Comparison of ENCODE assay signal across 11 cellular contexts in genomic region chr3:185717121-185717520, GRCh38.
DNase-seq lines count a peak whose midpoint lies in the region; ATAC-seq and TF ChIP-seq lines count a peak whose summit lies in the region.
"Had no signal": no experiment of that assay in that cellular context is flagged by ENCODE, and none has a peak within 500 bp of the region (broad histone marks: within the 10 kb centered on the region; RNA-seq: fewer than 3 reads in every experiment).

No MANE protein-coding gene starts in this region.

- H3K9me3 ChIP-seq in HEK293 (ENCODE audit: control insufficient read depth, insufficient read depth, low read depth, low read length) = no peaks in the 10 kb centered on the region
- H3K9me3 ChIP-seq: neutrophil had no signal

- ATAC-seq in SK-N-SH treated with all-trans-retinoic acid at 6 μM for 48 hours (peak; percentile 62), GM18498 (IDR thresholded peaks at IDR 0.05; ENCODE audit: unreplicated experiment) (no peak)

- TF ChIP-seq CTCF in HEK293 (tag by site-specific recombination; IDR thresholded peaks at IDR 0.05) (no peak), fibroblast of the aortic adventitia (IDR thresholded peaks at IDR 0.05; ENCODE audit: insufficient read depth, low read length) (no peak)

- peaks cover 0 to 5% of the 10 kb centered on the region in 2 experiments; a peak in 1 of 3 replicates for H3K36me3 ChIP-seq in HEK293 (ENCODE audit: control insufficient read depth in 2 of 2, insufficient read depth in 1 of 2, low read length in 2 of 2)
- H3K36me3 ChIP-seq: neutrophil had no signal

- H3K27ac ChIP-seq in HEK293 (ENCODE audit: extremely low read depth, low read depth, low read length) = peak overlapping the region; percentile 33; the same call in 1 of the 2 replicates
- H3K27ac ChIP-seq: KMS-11, neutrophil had no signal

- H3K4me3 ChIP-seq in HEK293 (ENCODE audit: low read depth, low read length) (no peak overlapping the region), fibroblast of the aortic adventitia (ENCODE audit: low read depth, low read length) (no peak overlapping the region), skeletal muscle cell (ENCODE audit: low read depth, low read length) (no peak overlapping the region)

- CTCF ChIA-PET in HEK293 (lab: Yijun Ruan, JAX) = no interaction called here

- H3K4me1 ChIP-seq in HEK293 (ENCODE audit: control insufficient read depth, insufficient read depth, low read length) = no peaks in the 10 kb centered on the region

- POLR2A ChIA-PET in HEK293 (lab: Yijun Ruan, JAX) = interaction anchor here (0.9 kb wide), 1 partner anchor 12 kb away, joined by 3 read pairs; no protein-coding TSS in a partner anchor

- DNase-seq in fibroblast of the aortic adventitia (ENCODE audit: low read depth) (peak; percentile 93), skeletal muscle cell (ENCODE audit: low read depth) (peak; percentile 79), NCI-H1930 (lab: John Stamatoyannopoulos, UW) (no peak), NCI-H1048 (lab: John Stamatoyannopoulos, UW) (no peak), T-helper 9 cell (no peak)
- DNase-seq: activated T-cell treated with anti-CD3 and anti-CD28 coated beads, Interleukin-2, amount 50 U/mL, for 1 hour had no signal

TF ChIP-seq in HEK293, 187 proteins besides CTCF, POLR2A, EP300 and RAD21 (continues in another document):
- no peak for TF ChIP-seq ZBTB1 (tag by site-specific recombination; IDR thresholded peaks at IDR 0.05)
- no peak for TF ChIP-seq KLF10 (tag by site-specific recombination; IDR thresholded peaks at IDR 0.05)
- TF ChIP-seq ZBTB44 (tag by site-specific recombination; IDR thresholded peaks at IDR 0.05) = no peak
- TF ChIP-seq ZNF830 (tag by site-specific recombination; IDR thresholded peaks at IDR 0.05; ENCODE audit: low read depth) = no peak
- TF ChIP-seq ZNF398 (tag by site-specific recombination; IDR thresholded peaks at IDR 0.05) = no peak
- no peak for TF ChIP-seq ZBTB11 (tag by site-specific recombination; conservative IDR thresholded peaks at IDR 0.05; ENCODE audit: low read depth)

TF ChIP-seq in SK-N-SH treated with all-trans-retinoic acid at 6 μM for 48 hours, 23 proteins besides CTCF, POLR2A, EP300 and RAD21:
- no peak for TF ChIP-seq ZFP3 (CRISPR knock-in tag; IDR thresholded peaks at IDR 0.05)

Comparison
In these comparisons a context has a peak if more than half of its experiments do, and no peak if none do; other contexts are left out.
1. DNase-seq: peak in fibroblast of the aortic adventitia (single experiment) and skeletal muscle cell (single experiment); none in NCI-H1930 (0 of 2), NCI-H1048 (single experiment) and T-helper 9 cell (single experiment).